ENCODE assay signal across 14 cellular contexts in genomic region chr9:7164440-7165349, GRCh38.
DNase-seq lines count a peak whose midpoint lies in the region; ATAC-seq and TF ChIP-seq lines count a peak whose summit lies in the region.
"Had no signal": no experiment of that assay in that cellular context is flagged by ENCODE, and none has a peak within 500 bp of the region (broad histone marks: within the 10 kb centered on the region; RNA-seq: fewer than 3 reads in every experiment).

No MANE protein-coding gene starts in this region.

- H3K9ac ChIP-seq in trophoblast cell (ENCODE audit: low read length), result no peak overlapping the region
- H3K9ac ChIP-seq: BLaER1 treated with 17β-estradiol and CSF1 and Interleukin-3, amounts not matched to agents 10 nM and 100 nM had no signal

- peak overlapping the region; percentile 35 to 47 for H3K27ac Mint-ChIP-seq in effector memory CD8-positive, alpha-beta T cell
- H3K27ac Mint-ChIP-seq: GM23338 had no signal

- TF ChIP-seq CTCF in HEK293 (tag by site-specific recombination; IDR thresholded peaks at IDR 0.05), result no peak

- intact Hi-C loops in posterior vena cava (cut with DNase I), result loop anchor here in 1 of 2 donors (5.0 kb wide), 1 partner anchor 662 kb away; no protein-coding TSS in a partner anchor

- H2BK120ac ChIP-seq in trophoblast cell (ENCODE audit: insufficient read depth, low read length, poor library complexity), result peak overlapping the region; percentile 75

- H3K9me3 ChIP-seq in HEK293 (ENCODE audit: control insufficient read depth, insufficient read depth, low read depth, low read length), result no peaks in the 10 kb centered on the region
- H3K9me3 ChIP-seq in trophoblast cell (ENCODE audit: insufficient read depth, low read depth, low read length), result peaks cover 3% of the 10 kb centered on the region
- H3K9me3 ChIP-seq: BLaER1 treated with 17β-estradiol and CSF1 and Interleukin-3, amounts not matched to agents 10 nM and 100 nM had no signal

- H3K4me1 Mint-ChIP-seq in effector memory CD8-positive, alpha-beta T cell (ENCODE audit: low read depth in 2 of 2), result peaks cover 7 to 8% of the 10 kb centered on the region in 2 donors

- H2BK12ac ChIP-seq in trophoblast cell (ENCODE audit: low read length), result peak overlapping the region; percentile 52

- no peaks in the 10 kb centered on the region for H3K79me2 ChIP-seq in trophoblast cell (ENCODE audit: control insufficient read depth, insufficient read depth, low read length, poor library complexity)

- peak overlapping the region; percentile 32; the same call in 1 of the 2 replicates for H3K27ac ChIP-seq in HEK293 (ENCODE audit: extremely low read depth, low read depth, low read length)
- H3K27ac ChIP-seq in trophoblast cell (ENCODE audit: low read depth, low read length), result peak overlapping the region; percentile 14
- H3K27ac ChIP-seq: BLaER1 treated with 17β-estradiol and CSF1 and Interleukin-3, amounts not matched to agents 10 nM and 100 nM; PC-9 had no signal

- H3K36me3 Mint-ChIP-seq in effector memory CD8-positive, alpha-beta T cell (ENCODE audit: insufficient read depth), result peaks cover 18% of the 10 kb centered on the region

- no peak overlapping the region for H4K8ac ChIP-seq in trophoblast cell (ENCODE audit: low read depth, low read length)

- no peak overlapping the region for H3K18ac ChIP-seq in trophoblast cell (ENCODE audit: low read length)

- H3K4me2 ChIP-seq in trophoblast cell (ENCODE audit: low read length), result no peak overlapping the region
- H3K4me2 ChIP-seq: BLaER1 treated with 17β-estradiol and CSF1 and Interleukin-3, amounts not matched to agents 10 nM and 100 nM; GM23338; PC-9 had no signal

- H3K4me3 ChIP-seq in HEK293 (ENCODE audit: low read depth, low read length), result no peak overlapping the region
- H3K4me3 ChIP-seq in trophoblast cell (ENCODE audit: low read depth, low read length), result no peak overlapping the region
- H3K4me3 ChIP-seq: BLaER1 treated with 17β-estradiol and CSF1 and Interleukin-3, amounts not matched to agents 10 nM and 100 nM; GM23338; PC-9 had no signal

- H3K36me3 ChIP-seq in HEK293 (ENCODE audit: control insufficient read depth in 2 of 2, insufficient read depth in 1 of 2, low read length in 2 of 2) (no peaks in the 10 kb centered on the region), trophoblast cell (ENCODE audit: control insufficient read depth in 1 of 2, insufficient read depth in 2 of 2, low read length in 2 of 2) (no peaks in the 10 kb centered on the region)

- no peak overlapping the region for H3K4me3 Mint-ChIP-seq in effector memory CD8-positive, alpha-beta T cell
- H3K4me3 Mint-ChIP-seq: GM23338 had no signal

- no peak overlapping the region for H4K12ac ChIP-seq in trophoblast cell (ENCODE audit: low read depth, low read length)

- H3K79me1 ChIP-seq in trophoblast cell (ENCODE audit: low read length), result peaks cover 3% of the 10 kb centered on the region

- peaks cover 8% of the 10 kb centered on the region for H3K4me1 ChIP-seq in HEK293 (ENCODE audit: control insufficient read depth, insufficient read depth, low read length)
- H3K4me1 ChIP-seq in trophoblast cell (ENCODE audit: control insufficient read depth in 1 of 2, insufficient read depth in 2 of 2, low read length in 2 of 2), result peaks cover 2 to 6% of the 10 kb centered on the region in 2 experiments
- H3K4me1 ChIP-seq: BLaER1 treated with 17β-estradiol and CSF1 and Interleukin-3, amounts not matched to agents 10 nM and 100 nM had no signal

- no peak overlapping the region for H3K14ac ChIP-seq in trophoblast cell (ENCODE audit: low read length)

- DNase-seq in NCI-H1105 (lab: John Stamatoyannopoulos, UW) (peak; percentile 14), trophoblast cell (no peak), posterior vena cava (ENCODE audit: low spot score) (no peak), NCI-H1092 (lab: John Stamatoyannopoulos, UW) (no peak)
- DNase-seq in effector memory CD8-positive, alpha-beta T cell, result no peak
- DNase-seq: NCI-H1694, NCI-H510A treated with DMSO at 0.1 percent for 48 hours, PC-9 had no signal

- CTCF ChIA-PET in HEK293 (lab: Yijun Ruan, JAX), result interaction anchor here (0.5 to 0.9 kb wide), 2 partner anchors 112 to 1032 kb away, joined by 3 read pairs; no protein-coding TSS in a partner anchor

- no peak for ATAC-seq in effector memory CD8-positive, alpha-beta T cell (replicated peaks)
- ATAC-seq in GM21528 (IDR thresholded peaks at IDR 0.05; ENCODE audit: low FRiP score, unreplicated experiment), result no peak
- ATAC-seq: GM23338, HCT116, HepG2 had no signal

- no peaks in the 10 kb centered on the region for H3K9me3 Mint-ChIP-seq in effector memory CD8-positive, alpha-beta T cell
- H3K9me3 Mint-ChIP-seq: GM23338 had no signal

- H2AFZ ChIP-seq in trophoblast cell (ENCODE audit: insufficient read depth, low read length, poor library complexity), result no peak overlapping the region
- H2AFZ ChIP-seq: GM23338, PC-9 had no signal

- H2BK5ac ChIP-seq in trophoblast cell (ENCODE audit: low read depth, low read length, poor library complexity), result no peak overlapping the region

- no peaks in the 10 kb centered on the region for H3K27me3 Mint-ChIP-seq in effector memory CD8-positive, alpha-beta T cell

- peak overlapping the region; percentile 65 for H4K91ac ChIP-seq in trophoblast cell (ENCODE audit: low read depth, low read length)

- no CpG with 5 or more reads among the region's 13 CpGs for WGBS in trophoblast cell (ENCODE audit: extremely low coverage, insufficient coverage, insufficient read length)

- peak overlapping the region; percentile 69 for H2AK5ac ChIP-seq in trophoblast cell (ENCODE audit: low read length)

- no peak overlapping the region for H3K23ac ChIP-seq in trophoblast cell (ENCODE audit: low read length)

- POLR2A ChIA-PET in HEK293 (lab: Yijun Ruan, JAX), result interaction anchor here (0.6 kb wide), 1 partner anchor 474 kb away, joined by 5 read pairs; no protein-coding TSS in a partner anchor

- no peaks in the 10 kb centered on the region for H3K27me3 ChIP-seq in trophoblast cell (ENCODE audit: insufficient read depth, low read length)
- H3K27me3 ChIP-seq: BLaER1 treated with 17β-estradiol and CSF1 and Interleukin-3, amounts not matched to agents 10 nM and 100 nM had no signal

- no peak overlapping the region for H3K4ac ChIP-seq in trophoblast cell (ENCODE audit: low read depth, low read length)

TF ChIP-seq in HEK293, 187 proteins besides CTCF, POLR2A, EP300 and RAD21 (continues in another document):
- TF ChIP-seq ZNF692 (tag by site-specific recombination; IDR thresholded peaks at IDR 0.05) (0 out of 2 replicates have a peak, but pooled peaks have one; percentile 40), PRDM4 (tag by site-specific recombination; IDR thresholded peaks at IDR 0.05) (0 out of 2 replicates have a peak, but pooled peaks have one; percentile 10), GLIS1 (tag by site-specific recombination; IDR thresholded peaks at IDR 0.05) (peak; percentile 39), ZNF560 (tag by site-specific recombination; IDR thresholded peaks at IDR 0.05; ENCODE audit: borderline replicate concordance) (no peak), ZNF2 (tag by site-specific recombination; IDR thresholded peaks at IDR 0.05) (peak; percentile 41; the same call in 1 of the 2 replicates), WT1 (tag by site-specific recombination; IDR thresholded peaks at IDR 0.05) (peak; percentile 83), FEZF1 (tag by site-specific recombination; IDR thresholded peaks at IDR 0.05) (peak; percentile 86), ZNF423 (tag by site-specific recombination; IDR thresholded peaks at IDR 0.05) (0 out of 2 replicates have a peak, but pooled peaks have one; percentile 16), RBAK (tag by site-specific recombination; IDR thresholded peaks at IDR 0.05) (no peak), SP7 (tag by site-specific recombination; IDR thresholded peaks at IDR 0.05) (0 out of 2 replicates have a peak, but pooled peaks have one; percentile 34), ZNF843 (tag by site-specific recombination; IDR thresholded peaks at IDR 0.05) (peak; percentile 71), ZNF24 (tag by site-specific recombination; IDR thresholded peaks at IDR 0.05) (no peak), ZNF544 (tag by site-specific recombination; IDR thresholded peaks at IDR 0.05) (no peak), TCF7L2 (IDR thresholded peaks at IDR 0.05; ENCODE audit: borderline replicate concordance, low read depth, low read length) (peak; percentile 98), ZSCAN30 (tag by site-specific recombination; IDR thresholded peaks at IDR 0.05) (0 out of 2 replicates have a peak, but pooled peaks have one; percentile 29), ZNF623 (tag by site-specific recombination; IDR thresholded peaks at IDR 0.05) (no peak), OSR2 (tag by site-specific recombination; IDR thresholded peaks at IDR 0.05) (peak; percentile 76)
